Comparison of ENCODE assay signal across 10 cellular contexts in genomic region chr4:26821677-26822503, GRCh38. TPM values are rescaled to one million over a fixed set of nuclear protein-coding genes. Genes with fewer than 3 reads are reported as not detected.
DNase-seq lines count a peak whose midpoint lies in the region; ATAC-seq, FAIRE-seq and TF ChIP-seq lines count a peak whose summit lies in the region.
"Had no signal": no experiment of that assay in that cellular context is flagged by ENCODE, and none has a peak within 500 bp of the region (broad histone marks: within the 10 kb centered on the region; RNA-seq: fewer than 3 reads in every experiment).

No MANE protein-coding gene starts in this region.

- POLR2A ChIA-PET in A549 (lab: Yijun Ruan, JAX) (no interaction called here), HepG2 (lab: Yijun Ruan, JAX) (interaction anchor here (1.2 to 1.9 kb wide), 2 partner anchors 35 to 38 kb away, joined by 5 to 11 read pairs; partner anchors contain the start of gene STIM2)

- peak overlapping the region in 1 of 2 donors; percentile 15 for H3K27ac Mint-ChIP-seq in stimulated activated naive CD8-positive, alpha-beta T cell treated with anti-CD3 and anti-CD28 coated beads, Interleukin-15, amount 100 ng/mL, for 72 hours

- 41% methylated on average over 11 of the region's 11 CpGs for WGBS in A549 (ENCODE audit: missing lambda C conversion rate)
- WGBS in GM23248 (ENCODE audit: low coverage in 1 of 2, low lambda C conversion rate in 2 of 2, missing lambda C conversion rate in 2 of 2), 2 experiments = 52 to 54% methylated on average over 11 of the region's 11 CpGs
- 0% methylated on average over 9 of the region's 11 CpGs for WGBS in HepG2 (ENCODE audit: low lambda C conversion rate)

- no peaks in the 10 kb centered on the region for H3K9me3 ChIP-seq in A549
- H3K9me3 ChIP-seq in GM23248 (ENCODE audit: low read depth) = no peaks in the 10 kb centered on the region
- peaks cover 14% of the 10 kb centered on the region; the same call in 1 of the 2 replicates for H3K9me3 ChIP-seq in SU-DHL-6 (ENCODE audit: insufficient read depth, low read length)
- peaks cover 11% of the 10 kb centered on the region for H3K9me3 ChIP-seq in HepG2 (ENCODE audit: low read length)

- DNase-seq in A549 (ENCODE audit: low read depth in 1 of 2, low spot score in 1 of 2) (peak in 1 of 2 experiments; percentile 27), GM23248 (peak; percentile 20), HepG2 (ENCODE audit: low spot score) (peak; percentile 95), NCI-H2081 (lab: John Stamatoyannopoulos, UW) (no peak), dedifferentiated amniotic fluid mesenchymal stem cell (ENCODE audit: extremely low spot score) (no peak)
- no peak for DNase-seq in stimulated activated naive CD8-positive, alpha-beta T cell treated with anti-CD3 and anti-CD28 coated beads, Interleukin-15, amount 100 ng/mL, for 72 hours
- DNase-seq: NCI-H2227 treated with DMSO at 0.1 percent for 48 hours had no signal

- H3K36me3 ChIP-seq in GM23248 (ENCODE audit: low read depth) = no peaks in the 10 kb centered on the region
- peaks cover 7% of the 10 kb centered on the region; the same call in 1 of the 2 replicates for H3K36me3 ChIP-seq in SU-DHL-6 (ENCODE audit: low read length)
- H3K36me3 ChIP-seq in HepG2 (replicated peaks in 1 of 2; ENCODE audit: control insufficient read depth in 1 of 2, insufficient read depth in 2 of 2, low read length in 2 of 2) = no peaks in the 10 kb centered on the region

- in situ Hi-C loops in GM23248 (cut with MboI) (no loop called here), HepG2 (cut with HindIII; ENCODE audit: extremely low pct_ligation_motif_present, low pct_unique_long_range_greater_than_20kb) (loop anchor here (5.0 kb wide), 1 partner anchor 35 kb away; no protein-coding TSS in a partner anchor)

- FAIRE-seq in A549 (lab: Jason Lieb, UNC) (no peak), HepG2 (lab: Jason Lieb, UNC) (peak; percentile 99)

- H3K4me1 Mint-ChIP-seq in stimulated activated naive CD8-positive, alpha-beta T cell treated with anti-CD3 and anti-CD28 coated beads, Interleukin-15, amount 100 ng/mL, for 72 hours = peaks cover 12% of the 10 kb centered on the region

- H3K9me3 Mint-ChIP-seq in stimulated activated naive CD8-positive, alpha-beta T cell treated with anti-CD3 and anti-CD28 coated beads, Interleukin-15, amount 100 ng/mL, for 72 hours = peaks cover 13 to 18% of the 10 kb centered on the region in 2 donors

- H3K79me2 ChIP-seq in GM23248 (ENCODE audit: insufficient read depth) (no peaks in the 10 kb centered on the region), SU-DHL-6 (ENCODE audit: insufficient read depth, low read length) (no peaks in the 10 kb centered on the region), HepG2 (ENCODE audit: insufficient read depth, low read length) (no peaks in the 10 kb centered on the region)

- H3K4me1 ChIP-seq in A549 (no peaks in the 10 kb centered on the region), GM23248 (ENCODE audit: insufficient read depth) (no peaks in the 10 kb centered on the region), HepG2 (ENCODE audit: insufficient read depth, low read length) (peaks cover 36% of the 10 kb centered on the region)

- H4K20me1 ChIP-seq in GM23248 (ENCODE audit: insufficient read depth) (no peaks in the 10 kb centered on the region), SU-DHL-6 (ENCODE audit: low read depth, low read length) (no peaks in the 10 kb centered on the region), HepG2 (ENCODE audit: insufficient read depth, low read length) (no peaks in the 10 kb centered on the region)

- H3K4me3 Mint-ChIP-seq in stimulated activated naive CD8-positive, alpha-beta T cell treated with anti-CD3 and anti-CD28 coated beads, Interleukin-15, amount 100 ng/mL, for 72 hours = no peak overlapping the region

- TF ChIP-seq EP300 in A549 (IDR thresholded peaks at IDR 0.05) (no peak), HepG2 (IDR thresholded peaks at IDR 0.05; ENCODE audit: low read depth in 2 of 2, low read length in 2 of 2) (peak in 1 of 2 experiments; percentile 78; a peak in 2 of 4 replicates), HepG2 (CRISPR knock-in tag; IDR thresholded peaks at IDR 0.05; ENCODE audit: borderline replicate concordance) (no peak)

- TF ChIP-seq CTCF in A549 (IDR thresholded peaks at IDR 0.05) (no peak), SU-DHL-6 (IDR thresholded peaks at IDR 0.05; ENCODE audit: insufficient read depth, low read length, poor library complexity, severe bottlenecking) (no peak), HepG2 (CRISPR knock-in tag; IDR thresholded peaks at IDR 0.05) (peak; percentile 74)

- H2AFZ ChIP-seq in GM23248 (no peak overlapping the region), SU-DHL-6 (ENCODE audit: low read depth, low read length, severe bottlenecking) (no peak overlapping the region), HepG2 (ENCODE audit: low read length) (peak overlapping the region; percentile 48)

- no peak overlapping the region for H3K4me3 ChIP-seq in A549
- H3K4me3 ChIP-seq in GM23248 = no peak overlapping the region
- H3K4me3 ChIP-seq in SU-DHL-6 (ENCODE audit: insufficient read depth, low read length, poor library complexity, severe bottlenecking) = peak overlapping the region; percentile 36
- peak overlapping the region; percentile 38 to 71 (median 57); a peak in 5 of 6 replicates for H3K4me3 ChIP-seq in HepG2 (replicated peaks in 1 of 3; ENCODE audit: insufficient read depth in 1 of 3, low read depth in 2 of 3, low read length in 3 of 3)
- H3K4me3 ChIP-seq: lung had no signal

- CTCF ChIA-PET in A549 (lab: Yijun Ruan, JAX) (no interaction called here), HepG2 (lab: Yijun Ruan, JAX; ENCODE audit: low intra/inter-chr PET ratio, low total read pairs) (interaction anchor here (1.2 kb wide), 1 partner anchor 38 kb away, joined by 5 read pairs; no protein-coding TSS in a partner anchor)

- H3F3A ChIP-seq in GM23248 (ENCODE audit: insufficient read depth) = no peaks in the 10 kb centered on the region
- H3F3A ChIP-seq in SU-DHL-6 (ENCODE audit: insufficient read depth) = peaks cover 18% of the 10 kb centered on the region; the same call in 1 of the 2 replicates

- BruUV-seq in HepG2 (replicated peaks; lab: Mats Ljungman, UMichigan) = no TSS peak

- H3K27me3 ChIP-seq in GM23248 (replicated peaks; ENCODE audit: insufficient read depth) = no peaks in the 10 kb centered on the region
- H3K27me3 ChIP-seq in SU-DHL-6 (ENCODE audit: low read length) = no peaks in the 10 kb centered on the region
- H3K27me3 ChIP-seq in HepG2 (ENCODE audit: control insufficient read depth in 1 of 2, insufficient read depth in 2 of 2, low read length in 2 of 2) = no peaks in the 10 kb centered on the region

- no peak overlapping the region for H3K27ac ChIP-seq in A549
- no peak overlapping the region for H3K27ac ChIP-seq in GM23248
- H3K27ac ChIP-seq in SU-DHL-6 (ENCODE audit: low read depth, low read length) = 0 out of 2 replicates have a peak overlapping the region, but pooled peaks have one; percentile 20
- peak overlapping the region; percentile 85 for H3K27ac ChIP-seq in HepG2 (ENCODE audit: extremely low read length, insufficient read depth, low read length)

- H3K9ac ChIP-seq in GM23248 = no peak overlapping the region
- H3K9ac ChIP-seq in SU-DHL-6 (ENCODE audit: low read length) = 0 out of 2 replicates have a peak overlapping the region, but pooled peaks have one; percentile 15
- H3K9ac ChIP-seq in HepG2 (ENCODE audit: insufficient read depth, low read depth, low read length) = peak overlapping the region; percentile 53

- no peak for TF ChIP-seq RAD21 in A549 (conservative IDR thresholded peaks at IDR 0.05 in 1 of 2, IDR thresholded peaks at IDR 0.05 in 1 of 2)
- peak; percentile 58; the same call in 1 of the 2 replicates for TF ChIP-seq RAD21 in HepG2 (CRISPR knock-in tag; IDR thresholded peaks at IDR 0.05)

- H3K9me2 ChIP-seq in GM23248 (ENCODE audit: insufficient read depth) (no peaks in the 10 kb centered on the region), SU-DHL-6 (replicated peaks; ENCODE audit: insufficient read depth, low read length) (no peaks in the 10 kb centered on the region)

- H3K27me3 Mint-ChIP-seq in stimulated activated naive CD8-positive, alpha-beta T cell treated with anti-CD3 and anti-CD28 coated beads, Interleukin-15, amount 100 ng/mL, for 72 hours = no peaks in the 10 kb centered on the region

- TF ChIP-seq POLR2A in A549 (IDR thresholded peaks at IDR 0.05; ENCODE audit: low read length) (no peak), HepG2 (IDR thresholded peaks at IDR 0.05; ENCODE audit: insufficient read depth in 1 of 2, low read depth in 2 of 2, low read length in 2 of 2) (peak in 1 of 2 experiments; percentile 54; a peak in 1 of 4 replicates)

- ATAC-seq in A549 (peak in 1 of 2 experiments; percentile 34; a peak in 1 of 6 replicates), HepG2 (peak; percentile 97), GM18502 (IDR thresholded peaks at IDR 0.05; ENCODE audit: poor library complexity, unreplicated experiment) (no peak)
- ATAC-seq in stimulated activated naive CD8-positive, alpha-beta T cell treated with anti-CD3 and anti-CD28 coated beads, Interleukin-15, amount 100 ng/mL, for 72 hours = no peak

- intact Hi-C loops in HepG2 (cut with micrococcal nuclease; ENCODE audit: unreplicated experiment) = loop anchor here (1.0 kb wide), 2 partner anchors 38 to 188 kb away; partner anchors contain the start of gene STIM2

- H3K4me2 ChIP-seq in A549 = peak overlapping the region; percentile 45; the same call in 2 of the 3 replicates
- H3K4me2 ChIP-seq in GM23248 (ENCODE audit: unreplicated experiment) = no peak overlapping the region
- peak overlapping the region; percentile 67 for H3K4me2 ChIP-seq in SU-DHL-6 (ENCODE audit: low read depth, low read length, poor library complexity, severe bottlenecking)
- peak overlapping the region; percentile 86 for H3K4me2 ChIP-seq in HepG2 (ENCODE audit: low read depth, low read length)

RNA-seq across cellular contexts. Expression of gene STIM2, which starts 38.8 kb away (rescaled TPM):
- 17.9 and 20.6 TPM in 2 replicates for polyA plus RNA-seq in A549 (2011; rRNA removed)
- polyA plus RNA-seq in A549 (2012; cell fraction: cytosol; rRNA removed) = 11.6 and 12.2 TPM in 2 replicates
- polyA plus RNA-seq in A549 (2012; cell fraction: nucleus; rRNA removed) = 19.3 and 21.1 TPM in 2 replicates
- 13.6 to 15.2 TPM (median 14.1 TPM) in 3 replicates for polyA plus RNA-seq in A549 (2017; fragmentation: RNase III; extraction: RNeasy Plus Mini Kit Qiagen cat#74134 plus additional on column Dnase treatment)
- 12.7 and 16.3 TPM in 2 replicates for polyA minus RNA-seq in A549 (2011; rRNA and poly(A)+ RNA removed)
- 13.8 and 16.7 TPM in 2 replicates for total RNA-seq in GM23248 (2014; rRNA removed; shearing (Covaris generic))
- 10.7 and 10.8 TPM in 2 replicates for polyA plus RNA-seq in GM23248 (2016; fragmentation: Nextera tagmentation; extraction: Ambion mirVana)
- total RNA-seq in HepG2 (2016; rRNA removed; fragmentation: Illumina TruSeq; extraction: Trizol) = 8.2 and 19.3 TPM in 2 replicates
- 3.5 and 6.1 TPM in 2 replicates for total RNA-seq in HepG2 (2016; cell fraction: cytosol; rRNA removed; fragmentation: Illumina TruSeq; extraction: Trizol; ENCODE audit: low read depth)
- total RNA-seq in HepG2 (2016; cell fraction: insoluble cytoplasmic fraction; rRNA removed; fragmentation: Illumina TruSeq; extraction: Trizol) = 9.9 and 21.5 TPM in 2 replicates
- 6.0 and 6.1 TPM in 2 replicates for total RNA-seq in HepG2 (2016; cell fraction: membrane; rRNA removed; fragmentation: Illumina TruSeq; extraction: Trizol)
- total RNA-seq in HepG2 (2016; cell fraction: nucleus; rRNA removed; fragmentation: Illumina TruSeq; extraction: Trizol) = 33.3 and 39.0 TPM in 2 replicates
- 19.4 and 22.3 TPM in 2 replicates for polyA plus RNA-seq in HepG2 (2011; rRNA removed)
- polyA plus RNA-seq in HepG2 (2011; cell fraction: cytosol; rRNA removed) = 7.8 and 10.6 TPM in 2 replicates
- polyA plus RNA-seq in HepG2 (2011; cell fraction: nucleus; rRNA removed) = 48.3 and 53.9 TPM in 2 replicates
- 15.2 and 16.9 TPM in 2 replicates for polyA plus RNA-seq in HepG2 (2012)
- polyA plus RNA-seq in HepG2 (2016; cell fraction: cytosol; fragmentation: Illumina TruSeq; extraction: Trizol; ENCODE audit: low read depth) = 2.1 and 3.3 TPM in 2 replicates
- 7.2 and 7.9 TPM in 2 replicates for polyA plus RNA-seq in HepG2 (2016; cell fraction: insoluble cytoplasmic fraction; fragmentation: Illumina TruSeq; extraction: Trizol; ENCODE audit: low read depth)
- 3.2 and 4.3 TPM in 2 replicates for polyA plus RNA-seq in HepG2 (2016; cell fraction: membrane; fragmentation: Illumina TruSeq; extraction: Trizol; ENCODE audit: low read depth)
- 47.5 and 50.9 TPM in 2 replicates for polyA plus RNA-seq in HepG2 (2016; cell fraction: nucleus; fragmentation: Illumina TruSeq; extraction: Trizol; ENCODE audit: insufficient read depth, low read depth)
- 26.2 and 31.6 TPM in 2 replicates for polyA minus RNA-seq in HepG2 (2011; rRNA and poly(A)+ RNA removed; ENCODE audit: low replicate concordance)
- polyA minus RNA-seq in HepG2 (2011; cell fraction: cytosol; rRNA and poly(A)+ RNA removed) = 6.8 and 8.5 TPM in 2 replicates
- polyA minus RNA-seq in HepG2 (2011; cell fraction: nucleus; rRNA and poly(A)+ RNA removed) = 42.7 and 42.8 TPM in 2 replicates

Comparison
In these comparisons a context has a peak if more than half of its experiments do, and no peak if none do; other contexts are left out.
1. DNase-seq: peak in GM23248 (single experiment) and HepG2 (single experiment); none in NCI-H2081 (0 of 2), dedifferentiated amniotic fluid mesenchymal stem cell (single experiment) and stimulated activated naive CD8-positive, alpha-beta T cell treated with anti-CD3 and anti-CD28 coated beads, Interleukin-15, amount 100 ng/mL, for 72 hours (0 of 2).
2. H3K27ac ChIP-seq: peak in SU-DHL-6 (single experiment) and HepG2 (single experiment); none in A549 (0 of 2) and GM23248 (single experiment).
3. H3K4me3 ChIP-seq: peak in SU-DHL-6 (single experiment) and HepG2 (3 of 3); none in A549 (single experiment) and GM23248 (single experiment).
4. Of the 38 proteins assayed by ChIP-seq in both HepG2 and A549: peak only in HepG2: CTCF, EHMT2, FOSL2, HDAC2, HMGXB4, MAFK and 4 more; only in A549: none; in both: none; in neither: 24; mixed calls (peak in some experiments, not most) for 4.